ENCODE assay signal across 13 cellular contexts in genomic region chr22:46121523-46122287, GRCh38.
"Had no signal": no experiment of that assay in that cellular context is flagged by ENCODE, and none has a peak within 500 bp of the region (broad histone marks: within the 10 kb centered on the region; RNA-seq: fewer than 3 reads in every experiment).

No MANE protein-coding gene starts in this region.

- H3K36me3 ChIP-seq: left ventricle myocardium inferior, neutrophil, pancreas, sigmoid colon, spleen had no signal

- H3K36me3 Mint-ChIP-seq: activated CD4-positive, alpha-beta memory T cell treated with anti-CD3 and anti-CD28 coated beads for 36 hours; brain; naive thymus-derived CD8-positive, alpha-beta T cell; stimulated activated naive B cell treated with anti-CD40 and anti-IgM and Interleukin-4, amounts not matched to agents 10 μg/mL and 1 μg/mL and 100 μg/mL, for 72 hours had no signal

- H3K27ac Mint-ChIP-seq: activated CD4-positive, alpha-beta memory T cell treated with anti-CD3 and anti-CD28 coated beads for 36 hours; activated naive CD8-positive, alpha-beta T cell treated with anti-CD3 and anti-CD28 coated beads, Interleukin-2, amount 50 U/mL, for 24 hours; activated T-helper 17 cell treated with anti-CD3 and anti-CD28 coated beads, Interleukin-2, amount 50 U/mL, for 72 hours; brain; stimulated activated naive B cell treated with anti-CD40 and anti-IgM and Interleukin-4, amounts not matched to agents 10 μg/mL and 1 μg/mL and 100 μg/mL, for 72 hours; T-helper 2 cell treated with Interferon-gamma antibody and Interleukin-4, amounts not matched to agents 5 μg/mL and 100 μg/mL, for 36 hours had no signal

- H3K4me1 ChIP-seq: pancreas had no signal

- H3K4me3 ChIP-seq: pancreas had no signal

- H3K27ac ChIP-seq: left ventricle myocardium inferior, neutrophil, pancreas, sigmoid colon, spleen had no signal

- H3K27me3 ChIP-seq: dorsolateral prefrontal cortex, pancreas, sigmoid colon had no signal

- H3K4me1 Mint-ChIP-seq: activated naive CD8-positive, alpha-beta T cell treated with anti-CD3 and anti-CD28 coated beads, Interleukin-2, amount 50 U/mL, for 24 hours; activated T-helper 17 cell treated with anti-CD3 and anti-CD28 coated beads, Interleukin-2, amount 50 U/mL, for 72 hours had no signal

- H3K9me3 Mint-ChIP-seq: activated CD4-positive, alpha-beta memory T cell treated with anti-CD3 and anti-CD28 coated beads for 36 hours; activated naive CD8-positive, alpha-beta T cell treated with anti-CD3 and anti-CD28 coated beads, Interleukin-2, amount 50 U/mL, for 24 hours; activated T-helper 17 cell treated with anti-CD3 and anti-CD28 coated beads, Interleukin-2, amount 50 U/mL, for 72 hours; brain; naive thymus-derived CD8-positive, alpha-beta T cell; stimulated activated naive B cell treated with anti-CD40 and anti-IgM and Interleukin-4, amounts not matched to agents 10 μg/mL and 1 μg/mL and 100 μg/mL, for 72 hours; T-helper 2 cell treated with Interferon-gamma antibody and Interleukin-4, amounts not matched to agents 5 μg/mL and 100 μg/mL, for 36 hours had no signal

- H3K4me3 Mint-ChIP-seq: activated CD4-positive, alpha-beta memory T cell treated with anti-CD3 and anti-CD28 coated beads for 36 hours; activated naive CD8-positive, alpha-beta T cell treated with anti-CD3 and anti-CD28 coated beads, Interleukin-2, amount 50 U/mL, for 24 hours; activated T-helper 17 cell treated with anti-CD3 and anti-CD28 coated beads, Interleukin-2, amount 50 U/mL, for 72 hours; brain; naive thymus-derived CD8-positive, alpha-beta T cell; stimulated activated naive B cell treated with anti-CD40 and anti-IgM and Interleukin-4, amounts not matched to agents 10 μg/mL and 1 μg/mL and 100 μg/mL, for 72 hours; T-helper 2 cell treated with Interferon-gamma antibody and Interleukin-4, amounts not matched to agents 5 μg/mL and 100 μg/mL, for 36 hours had no signal

- H3K27me3 Mint-ChIP-seq: activated CD4-positive, alpha-beta memory T cell treated with anti-CD3 and anti-CD28 coated beads for 36 hours; activated naive CD8-positive, alpha-beta T cell treated with anti-CD3 and anti-CD28 coated beads, Interleukin-2, amount 50 U/mL, for 24 hours; activated T-helper 17 cell treated with anti-CD3 and anti-CD28 coated beads, Interleukin-2, amount 50 U/mL, for 72 hours; naive thymus-derived CD8-positive, alpha-beta T cell; stimulated activated naive B cell treated with anti-CD40 and anti-IgM and Interleukin-4, amounts not matched to agents 10 μg/mL and 1 μg/mL and 100 μg/mL, for 72 hours had no signal

- H3K9me3 ChIP-seq: left ventricle myocardium inferior, neutrophil, pancreas, sigmoid colon, spleen had no signal
